ENCODE assay signal across 6 cellular contexts in the genomic region with DNA sequence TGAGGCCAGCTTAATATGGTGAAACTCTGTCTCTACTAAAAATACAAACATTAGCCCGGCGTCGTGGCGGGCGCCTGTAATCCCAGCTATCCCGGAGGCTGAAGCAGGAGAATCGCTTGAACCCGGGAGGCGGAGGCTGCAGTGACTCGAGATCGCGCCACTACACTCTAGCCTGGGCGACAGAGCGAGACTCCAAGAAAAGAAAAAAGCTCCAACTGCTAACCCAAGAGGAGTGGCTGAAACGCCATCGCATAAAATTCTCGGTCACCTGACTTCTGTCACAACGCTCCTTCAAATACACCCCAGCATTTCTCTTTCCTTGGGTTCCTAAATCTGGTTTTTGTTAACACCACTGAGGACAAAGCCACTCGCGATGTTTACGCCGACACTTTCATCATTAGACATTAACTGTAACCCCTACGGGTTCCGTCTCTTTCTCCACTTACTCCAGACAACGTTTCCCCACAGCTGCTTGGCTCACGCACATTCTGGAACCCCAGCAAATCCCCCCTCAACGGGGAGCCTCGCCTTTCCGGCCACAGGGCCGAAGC. TPM values are rescaled to one million over a fixed set of nuclear protein-coding genes. Genes with fewer than 3 reads are reported as not detected.
DNase-seq lines count a peak whose midpoint lies in the region; ATAC-seq lines count a peak whose summit lies in the region.

No MANE protein-coding gene starts in this region.

- H3K4me1 Mint-ChIP-seq in activated naive CD4-positive, alpha-beta T cell treated with anti-CD3 and anti-CD28 coated beads, Interleukin-2, amount 50 U/mL, for 24 hours: peaks cover 40% of the 10 kb centered on the region
- peaks cover 30% of the 10 kb centered on the region for H3K4me1 Mint-ChIP-seq in memory B cell

- DNase-seq in Daoy (ENCODE audit: low read depth) (peak; percentile 19), memory B cell (ENCODE audit: low spot score in 2 of 2) (peak in 1 of 2 donors; percentile 33), amniotic stem cell (lab: John Stamatoyannopoulos, UW) (no peak)
- DNase-seq in stimulated activated CD8-positive, alpha-beta memory T cell treated with anti-CD3 and anti-CD28 coated beads, Interleukin-4, amount 100 ng/mL, for 48 hours: no peak

- peak overlapping the region; percentile 99 for H3K27ac Mint-ChIP-seq in activated naive CD4-positive, alpha-beta T cell treated with anti-CD3 and anti-CD28 coated beads, Interleukin-2, amount 50 U/mL, for 24 hours
- H3K27ac Mint-ChIP-seq in memory B cell: peak overlapping the region; percentile 97

- no peaks in the 10 kb centered on the region for H3K9me3 Mint-ChIP-seq in activated naive CD4-positive, alpha-beta T cell treated with anti-CD3 and anti-CD28 coated beads, Interleukin-2, amount 50 U/mL, for 24 hours
- H3K9me3 Mint-ChIP-seq in memory B cell: no peaks in the 10 kb centered on the region

- H3K27me3 Mint-ChIP-seq in activated naive CD4-positive, alpha-beta T cell treated with anti-CD3 and anti-CD28 coated beads, Interleukin-2, amount 50 U/mL, for 24 hours: no peaks in the 10 kb centered on the region
- no peaks in the 10 kb centered on the region for H3K27me3 Mint-ChIP-seq in memory B cell

- peak overlapping the region; percentile 99 for H3K4me3 Mint-ChIP-seq in activated naive CD4-positive, alpha-beta T cell treated with anti-CD3 and anti-CD28 coated beads, Interleukin-2, amount 50 U/mL, for 24 hours
- peak overlapping the region; percentile 95 for H3K4me3 Mint-ChIP-seq in memory B cell

- peak; percentile 11 for ATAC-seq in HG02938 (IDR thresholded peaks at IDR 0.05; ENCODE audit: unreplicated experiment)
- ATAC-seq in memory B cell (ENCODE audit: low read depth): peak; percentile 7

- peaks cover 26% of the 10 kb centered on the region for H3K36me3 Mint-ChIP-seq in activated naive CD4-positive, alpha-beta T cell treated with anti-CD3 and anti-CD28 coated beads, Interleukin-2, amount 50 U/mL, for 24 hours
- peaks cover 26% of the 10 kb centered on the region for H3K36me3 Mint-ChIP-seq in memory B cell

RNA-seq across cellular contexts. Expression of a gene that starts 0.7 kb away (rescaled TPM):
- 37.3 and 42.9 TPM in 2 replicates for total RNA-seq in Daoy (2014; rRNA removed; shearing (Covaris generic))

RNA-seq across cellular contexts. Expression of a gene that starts 25.1 kb away (rescaled TPM):
- total RNA-seq in Daoy (2014; rRNA removed; shearing (Covaris generic)): 42.5 and 64.4 TPM in 2 replicates

RNA-seq across cellular contexts. Expression of a gene that starts 25.4 kb away (rescaled TPM):
- total RNA-seq in Daoy (2014; rRNA removed; shearing (Covaris generic)): 51.1 and 53.8 TPM in 2 replicates

RNA-seq across cellular contexts. Expression of a gene that starts 52.0 kb away (rescaled TPM):
- 550 and 605 TPM in 2 replicates for total RNA-seq in Daoy (2014; rRNA removed; shearing (Covaris generic))
